ENCODE assay signal across 8 cellular contexts in genomic region chr2:38146302-38146916, GRCh38.
DNase-seq lines count a peak whose midpoint lies in the region; ATAC-seq and TF ChIP-seq lines count a peak whose summit lies in the region.

No MANE protein-coding gene starts in this region.

- H3K4me3 ChIP-seq in fibroblast of mammary gland (ENCODE audit: control insufficient read depth, low read depth, low read length), result peak overlapping the region; percentile 23
- H3K4me3 ChIP-seq in rectal smooth muscle tissue (ENCODE audit: low read length), result no peak overlapping the region

- no peaks in the 10 kb centered on the region for H3K4me1 ChIP-seq in rectal smooth muscle tissue (ENCODE audit: control insufficient read depth, insufficient read depth, low read length)

- peak overlapping the region; percentile 99 for H3K27ac ChIP-seq in RWPE1
- peak overlapping the region; percentile 51 for H3K27ac ChIP-seq in rectal smooth muscle tissue (ENCODE audit: low read depth, low read length)

- CTCF ChIA-PET in RWPE1 (lab: Yijun Ruan, JAX), result interaction anchor here (1.2 to 1.4 kb wide), 2 partner anchors 19 to 70 kb away, joined by 3 to 7 read pairs; partner anchors contain the start of gene CYP1B1

- POLR2A ChIA-PET in RWPE1 (lab: Yijun Ruan, JAX; ENCODE audit: low non-redundant PET), result no interaction called here

- no peaks in the 10 kb centered on the region for H3K36me3 ChIP-seq in rectal smooth muscle tissue (ENCODE audit: control insufficient read depth, insufficient read depth, low read length)

- peak; percentile 71 for ATAC-seq in HG02884 (IDR thresholded peaks at IDR 0.05; ENCODE audit: unreplicated experiment)

- peak; percentile 12 to 23 for DNase-seq in activated CD4-positive, alpha-beta T cell treated with anti-CD3 and anti-CD28 coated beads, Interleukin-2, amount 50 U/mL, for 48 hours
- DNase-seq in activated CD4-positive, alpha-beta T cell treated with anti-CD3 and anti-CD28 coated beads, Interleukin-2, amount 50 U/mL, for 4 hours, result no peak
- DNase-seq in RWPE1 (ENCODE audit: low spot score) (peak; percentile 29), fibroblast of mammary gland (ENCODE audit: low read depth) (peak; percentile 98), SHP77 (lab: John Stamatoyannopoulos, UW) (no peak), AML-193 (lab: John Stamatoyannopoulos, UW) (no peak)

- no peak overlapping the region for H3K9ac ChIP-seq in rectal smooth muscle tissue (ENCODE audit: low read length)

- no peaks in the 10 kb centered on the region for H3K27me3 ChIP-seq in rectal smooth muscle tissue (ENCODE audit: control insufficient read depth, insufficient read depth, low read length)

- TF ChIP-seq CTCF in RWPE1 (conservative IDR thresholded peaks at IDR 0.05; ENCODE audit: low read depth), result no peak
- no peak for TF ChIP-seq CTCF in fibroblast of mammary gland (conservative IDR thresholded peaks at IDR 0.05; ENCODE audit: control insufficient read depth, insufficient read depth, low read depth, low read length)

Comparison
In these comparisons a context has a peak if more than half of its experiments do, and no peak if none do; other contexts are left out.
1. DNase-seq: peak in activated CD4-positive, alpha-beta T cell treated with anti-CD3 and anti-CD28 coated beads, Interleukin-2, amount 50 U/mL, for 48 hours (2 of 2), RWPE1 (single experiment) and fibroblast of mammary gland (single experiment); none in activated CD4-positive, alpha-beta T cell treated with anti-CD3 and anti-CD28 coated beads, Interleukin-2, amount 50 U/mL, for 4 hours (0 of 2), SHP77 (0 of 2) and AML-193 (0 of 2).